In genomic region chr17:76453431-76453743, GRCh38 we compare ENCODE assay signal across 9 cellular contexts. TPM values are rescaled to one million over a fixed set of nuclear protein-coding genes. Genes with fewer than 3 reads are reported as not detected.
A peak's percentile ranks its signal among the peaks of the same experiment; 100 is the strongest.
DNase-seq lines count a peak whose midpoint lies in the region; ATAC-seq, FAIRE-seq and TF ChIP-seq lines count a peak whose summit lies in the region.
"Had no signal": no experiment of that assay in that cellular context is flagged by ENCODE, and none has a peak within 500 bp of the region (broad histone marks: within the 10 kb centered on the region; RNA-seq: fewer than 3 reads in every experiment).

No MANE protein-coding gene starts in this region.

- H2AFZ ChIP-seq in GM12878 (ENCODE audit: control insufficient read depth, low read depth, low read length) (peak overlapping the region; percentile 21; the same call in 1 of the 2 replicates), neuronal stem cell (ENCODE audit: low read length) (peak overlapping the region; percentile 94)

- no peak overlapping the region for H4K91ac ChIP-seq in neuronal stem cell (ENCODE audit: low read depth, low read length, poor library complexity)

- H2BK120ac ChIP-seq in neuronal stem cell (ENCODE audit: low read depth, low read length) (no peak overlapping the region), mesendoderm (ENCODE audit: low read depth, low read length) (no peak overlapping the region)

- 0 out of 2 replicates have a peak, but pooled peaks cover 2% of the 10 kb centered on the region for H4K20me1 ChIP-seq in GM12878 (ENCODE audit: control insufficient read depth, insufficient read depth)

- POLR2A ChIA-PET in CD4-positive, alpha-beta T cell (lab: Charles Lee): interaction anchor here (0.5 to 2.1 kb wide), 6 partner anchors 21 to 285 kb away, joined by 3 to 8 read pairs (median 4); partner anchors contain the start of genes MFSD11, PRPSAP1 and RHBDF2
- POLR2A ChIA-PET in GM12878 (lab: Charles Lee): interaction anchor here (0.6 to 1.1 kb wide), 4 partner anchors 8 to 46 kb away, joined by 3 to 9 read pairs (median 3); no protein-coding TSS in a partner anchor

- no peak for TF ChIP-seq RAD21 in GM12878 (IDR thresholded peaks at IDR 0.05; ENCODE audit: insufficient read depth, low read depth, low read length)

- peaks cover 6% of the 10 kb centered on the region for H3K79me1 ChIP-seq in neuronal stem cell (ENCODE audit: low read depth, low read length)
- peaks cover 14% of the 10 kb centered on the region for H3K79me1 ChIP-seq in mesendoderm (ENCODE audit: low read length)

- no peak for TF ChIP-seq EP300 in GM12878 (IDR thresholded peaks at IDR 0.05; ENCODE audit: borderline replicate concordance in 1 of 2, control insufficient read depth in 1 of 2, low read depth in 2 of 2, low read length in 2 of 2)

- H3K36me3 ChIP-seq in HUES64 (ENCODE audit: insufficient read depth, low read length) (no peaks in the 10 kb centered on the region), GM12878 (ENCODE audit: control insufficient read depth in 2 of 2, insufficient read depth in 2 of 2, low read length in 1 of 2) (no peaks in the 10 kb centered on the region), neuronal stem cell (replicated peaks in 1 of 2; ENCODE audit: control insufficient read depth in 2 of 2, insufficient read depth in 2 of 2, low read length in 2 of 2) (no peaks in the 10 kb centered on the region), mesendoderm (ENCODE audit: control insufficient read depth, insufficient read depth, low read length) (no peaks in the 10 kb centered on the region)

- FAIRE-seq in GM12878 (lab: Jason Lieb, UNC): no peak

- no peak overlapping the region for H2AK5ac ChIP-seq in neuronal stem cell (ENCODE audit: low read depth, low read length)
- no peak overlapping the region for H2AK5ac ChIP-seq in mesendoderm (ENCODE audit: low read length)

- H3K27ac Mint-ChIP-seq in CD4-positive, alpha-beta T cell: peak overlapping the region; percentile 82

- H2BK12ac ChIP-seq in neuronal stem cell (ENCODE audit: low read length): no peak overlapping the region

- no peaks in the 10 kb centered on the region for H3K9me3 Mint-ChIP-seq in CD4-positive, alpha-beta T cell

- H3K23ac ChIP-seq in neuronal stem cell (ENCODE audit: low read depth, low read length, poor library complexity): no peak overlapping the region
- no peak overlapping the region for H3K23ac ChIP-seq in mesendoderm (ENCODE audit: low read length)

- no peak for ATAC-seq in CD4-positive, alpha-beta T cell (ENCODE audit: poor library complexity)
- ATAC-seq in GM12878 (no peak), GM21515 (IDR thresholded peaks at IDR 0.05; ENCODE audit: unreplicated experiment) (no peak)

- BruUV-seq in GM12878 (replicated peaks; lab: Mats Ljungman, UMichigan): no TSS peak

- TF ChIP-seq CTCF in CD4-positive, alpha-beta T cell (IDR thresholded peaks at IDR 0.05): no peak
- no peak for TF ChIP-seq CTCF in GM12878 (IDR thresholded peaks at IDR 0.05 in 2 of 3, conservative IDR thresholded peaks at IDR 0.05 in 1 of 3; ENCODE audit: control insufficient read depth in 2 of 3, extremely low read depth in 1 of 3, insufficient read depth in 1 of 3, low read depth in 3 of 3, low read length in 3 of 3)

- H2BK5ac ChIP-seq in neuronal stem cell (ENCODE audit: low read length) (peak overlapping the region; percentile 26), mesendoderm (ENCODE audit: low read length) (no peak overlapping the region)

- RAD21 ChIA-PET in GM12878 (lab: Charles Lee; ENCODE audit: unreplicated experiment): no interaction called here

- H3K79me2 ChIP-seq in GM12878 (ENCODE audit: control insufficient read depth, insufficient read depth, low read length): peaks cover 42% of the 10 kb centered on the region
- peaks cover 42% of the 10 kb centered on the region for H3K79me2 ChIP-seq in mesendoderm (ENCODE audit: control insufficient read depth, insufficient read depth, low read length)

- no peak overlapping the region for H3K56ac ChIP-seq in mesendoderm (ENCODE audit: low read length)

- TF ChIP-seq POLR2A in GM12878 (IDR thresholded peaks at IDR 0.05; ENCODE audit: low read depth, low read length): no peak

- intact Hi-C loops in CD4-positive, alpha-beta T cell (cut with DNase I, micrococcal nuclease): loop anchor here in 1 of 2 experiments (2.0 to 10.0 kb wide), 4 partner anchors 47 to 281 kb away; partner anchors contain the start of genes MFSD11, PRPSAP1, RHBDF2 and SRSF2
- intact Hi-C loops in GM12878 (cut with micrococcal nuclease; ENCODE audit: unreplicated experiment): no loop called here

- H4K5ac ChIP-seq in mesendoderm (ENCODE audit: low read length): no peak overlapping the region

- H3K9me3 ChIP-seq in CD4-positive, alpha-beta T cell (ENCODE audit: control insufficient read depth, low read length): no peaks in the 10 kb centered on the region
- H3K9me3 ChIP-seq in HUES64 (ENCODE audit: insufficient read depth, low read depth, low read length) (no peaks in the 10 kb centered on the region), GM12878 (replicated peaks; ENCODE audit: control insufficient read depth, insufficient read depth, low read length) (no peaks in the 10 kb centered on the region), neuronal stem cell (replicated peaks in 1 of 2; ENCODE audit: control insufficient read depth in 2 of 2, insufficient read depth in 1 of 2, low read depth in 1 of 2, low read length in 2 of 2) (no peaks in the 10 kb centered on the region)

- H3K4me2 ChIP-seq in GM12878 (ENCODE audit: control insufficient read depth, insufficient read depth): no peak overlapping the region
- no peak overlapping the region for H3K4me2 ChIP-seq in neuronal stem cell (ENCODE audit: insufficient read depth, low read length, poor library complexity, severe bottlenecking)
- H3K4me2 ChIP-seq in mesendoderm (ENCODE audit: low read length): no peak overlapping the region

- H3K27me3 Mint-ChIP-seq in CD4-positive, alpha-beta T cell: no peaks in the 10 kb centered on the region

- H3K4me3 ChIP-seq in HUES64 (ENCODE audit: low read length) (peak overlapping the region; percentile 95), GM12878 (no peak overlapping the region), neuronal stem cell (ENCODE audit: low read length in 2 of 2) (peak overlapping the region in 1 of 2 donors; percentile 91), mesendoderm (ENCODE audit: low read length) (no peak overlapping the region)

- peaks cover 30% of the 10 kb centered on the region for H3K4me1 ChIP-seq in HUES64 (ENCODE audit: insufficient read depth, low read length)
- H3K4me1 ChIP-seq in GM12878 (ENCODE audit: control insufficient read depth, insufficient read depth, low read length): peaks cover 5% of the 10 kb centered on the region
- H3K4me1 ChIP-seq in neuronal stem cell (ENCODE audit: control insufficient read depth in 2 of 2, insufficient read depth in 1 of 2, low read depth in 1 of 2, low read length in 2 of 2): peaks cover 5 to 13% of the 10 kb centered on the region in 2 donors
- H3K4me1 ChIP-seq in mesendoderm (ENCODE audit: control insufficient read depth, low read depth, low read length): peaks cover 4% of the 10 kb centered on the region

- no peaks in the 10 kb centered on the region for H3K27me3 ChIP-seq in CD4-positive, alpha-beta T cell (ENCODE audit: control insufficient read depth, insufficient read depth, low read length)
- no peaks in the 10 kb centered on the region for H3K27me3 ChIP-seq in HUES64 (ENCODE audit: insufficient read depth, low read length)
- no peaks in the 10 kb centered on the region for H3K27me3 ChIP-seq in GM12878 (replicated peaks in 1 of 2; ENCODE audit: control insufficient read depth in 2 of 2, insufficient read depth in 2 of 2, low read length in 1 of 2)
- no peaks in the 10 kb centered on the region for H3K27me3 ChIP-seq in neuronal stem cell (ENCODE audit: control insufficient read depth in 3 of 3, insufficient read depth in 3 of 3, low read depth in 1 of 3, low read length in 3 of 3)
- H3K27me3 ChIP-seq in mesendoderm (ENCODE audit: insufficient read depth, low read length, poor library complexity): no peaks in the 10 kb centered on the region

- SMC1A ChIA-PET in GM12878 (lab: Charles Lee; ENCODE audit: uncharacterized antibody, unreplicated experiment): interaction anchor here (1.0 to 2.5 kb wide), 7 partner anchors 8 to 218 kb away, joined by 3 to 7 read pairs (median 3); partner anchors contain the start of gene RHBDF2

- peak overlapping the region; percentile 78 for H3K4me3 Mint-ChIP-seq in CD4-positive, alpha-beta T cell

- H3K27ac ChIP-seq in CD4-positive, alpha-beta T cell (ENCODE audit: low read depth, low read length): peak overlapping the region; percentile 4
- H3K27ac ChIP-seq in HUES64 (ENCODE audit: low read depth, low read length): no peak overlapping the region
- no peak overlapping the region for H3K27ac ChIP-seq in GM12878 (ENCODE audit: control insufficient read depth, insufficient read depth)
- H3K27ac ChIP-seq in neuronal stem cell (replicated peaks; ENCODE audit: low read length): no peak overlapping the region
- no peak overlapping the region for H3K27ac ChIP-seq in mesendoderm (ENCODE audit: low read depth, low read length)

- H3K4ac ChIP-seq in neuronal stem cell (ENCODE audit: low read length) (no peak overlapping the region), mesendoderm (ENCODE audit: low read depth, low read length) (no peak overlapping the region)

- H3K36me3 Mint-ChIP-seq in CD4-positive, alpha-beta T cell (ENCODE audit: low read depth): peaks cover 4% of the 10 kb centered on the region

- no peak overlapping the region for H3K14ac ChIP-seq in neuronal stem cell (ENCODE audit: low read length)

- in situ Hi-C loops in GM12878 (cut with MboI): no loop called here

- no peak overlapping the region for H3K9ac ChIP-seq in HUES64 (ENCODE audit: low read depth, low read length)
- H3K9ac ChIP-seq in GM12878 (ENCODE audit: control insufficient read depth, insufficient read depth, low read length): no peak overlapping the region
- H3K9ac ChIP-seq in neuronal stem cell (ENCODE audit: low read depth, low read length, poor library complexity): no peak overlapping the region
- no peak overlapping the region for H3K9ac ChIP-seq in mesendoderm (ENCODE audit: low read length)

- CTCF ChIA-PET in CD4-positive, alpha-beta T cell (lab: Charles Lee): interaction anchor here (0.7 to 1.6 kb wide), 6 partner anchors 9 to 93 kb away, joined by 3 to 5 read pairs (median 3); no protein-coding TSS in a partner anchor
- CTCF ChIA-PET in GM12878 (lab: Yijun Ruan, JAX): interaction anchor here (0.6 to 2.0 kb wide), 9 partner anchors 8 to 130 kb away, joined by 3 to 9 read pairs (median 4); partner anchors contain the start of gene PRPSAP1

- H3K18ac ChIP-seq in neuronal stem cell (ENCODE audit: low read length) (no peak overlapping the region), mesendoderm (ENCODE audit: low read length) (no peak overlapping the region)

- no peak for DNase-seq in CD4-positive, alpha-beta T cell
- DNase-seq in GM12878 (ENCODE audit: low read depth, low spot score) (no peak), neuronal stem cell (ENCODE audit: low spot score) (no peak), mesendoderm (no peak), C1 segment of cervical spinal cord (lab: John Stamatoyannopoulos, UW) (no peak)
- DNase-seq in effector CD8-positive, alpha-beta T cell (lab: John Stamatoyannopoulos, UW): no peak

- H3K4me1 Mint-ChIP-seq in CD4-positive, alpha-beta T cell (ENCODE audit: low read depth): peaks cover 39% of the 10 kb centered on the region

- no peak overlapping the region for H2BK15ac ChIP-seq in neuronal stem cell (ENCODE audit: low read length)
- H2BK15ac ChIP-seq in mesendoderm (replicated peaks; ENCODE audit: low read depth): no peak overlapping the region

- H4K8ac ChIP-seq in neuronal stem cell (ENCODE audit: low read depth, low read length) (no peak overlapping the region), mesendoderm (ENCODE audit: low read depth, low read length) (no peak overlapping the region)

- 41% methylated on average over 6 of the region's 6 CpGs for WGBS in HUES64
- 20% methylated on average over 6 of the region's 6 CpGs for WGBS in GM12878 (ENCODE audit: insufficient coverage, insufficient replicate concordance, low lambda C conversion rate, missing lambda C conversion rate)
- WGBS in neuronal stem cell (ENCODE audit: extremely low coverage in 2 of 2, insufficient read length in 2 of 2, insufficient replicate concordance in 1 of 2), 2 donors: no CpG with 5 or more reads among the region's 6 CpGs
- no CpG with 5 or more reads among the region's 6 CpGs for WGBS in mesendoderm (ENCODE audit: extremely low coverage, insufficient coverage, low lambda C conversion rate)

RNA-seq across cellular contexts. Expression of gene UBE2O, which starts 0.4 kb away (rescaled TPM):
- total RNA-seq in CD4-positive, alpha-beta T cell: 10 to 100 TPM; 22.7 to 25.1 TPM
- 36.3 TPM for polyA plus RNA-seq in HUES64 (2013, experiment 1 of 2)
- polyA plus RNA-seq in HUES64 (2013, experiment 2 of 2): 32.6 TPM
- total RNA-seq in GM12878 (2013; cell fraction: nucleolus; rRNA removed): 34.7 and 38.9 TPM in 2 replicates
- total RNA-seq in GM12878 (2014; rRNA removed) (13.4 and 17.8 TPM in 2 replicates), GM12878 (2014; rRNA removed; fragmentation: Illumina TruSeq; extraction: Trizol) (10.3 and 12.4 TPM in 2 replicates), GM12878 (2021) (35.2 and 39.0 TPM in 2 replicates)
- 7.4 TPM for polyA plus RNA-seq in GM12878 (2011; ENCODE audit: low read depth)
- polyA plus RNA-seq in GM12878 (2011; rRNA removed) (5.7 and 11.1 TPM in 2 replicates), GM12878 (2014; fragmentation: Illumina TruSeq; extraction: Trizol) (10.1 and 18.1 TPM in 2 replicates), GM12878 (2014; fragmentation: Nextera tagmentation; extraction: Ambion mirVana) (1 to 10 TPM; 2.1 to 3.0 TPM), GM12878 (2014; rRNA removed) (14.5 and 21.7 TPM in 2 replicates), GM12878 (2016; fragmentation: Nextera tagmentation; extraction: Ambion mirVana) (10 to 100 TPM; 13.7 to 15.5 TPM)
- 11.0 and 15.8 TPM in 2 replicates for polyA plus RNA-seq in GM12878 (2011; cell fraction: cytosol; rRNA removed)
- 34.1 and 40.7 TPM in 2 replicates for polyA plus RNA-seq in GM12878 (2011; cell fraction: nucleus; rRNA removed)
- polyA plus RNA-seq in GM12878 (2012): 15.5 and 18.7 TPM in 2 replicates
- polyA minus RNA-seq in GM12878 (2011; rRNA and poly(A)+ RNA removed): 48.9 and 93.6 TPM in 2 replicates
- polyA minus RNA-seq in GM12878 (2011; cell fraction: cytosol; rRNA and poly(A)+ RNA removed): 13.2 and 13.6 TPM in 2 replicates
- 8.6 and 14.3 TPM in 2 replicates for polyA minus RNA-seq in GM12878 (2011; cell fraction: nucleus; rRNA and poly(A)+ RNA removed)
- polyA plus RNA-seq in neuronal stem cell (2013, experiment 1 of 2): 17.1 TPM
- polyA plus RNA-seq in neuronal stem cell (2013, experiment 2 of 2): 16.9 TPM
- polyA plus RNA-seq in mesendoderm (2013, experiment 1 of 2): 21.4 TPM
- polyA plus RNA-seq in mesendoderm (2013, experiment 2 of 2): 21.3 TPM

RNA-seq across cellular contexts. Expression of gene AANAT, which starts 14.0 kb away (rescaled TPM):
- under 1 TPM in 1 of 2 experiments, not detected in 1; 0.14 TPM for total RNA-seq in CD4-positive, alpha-beta T cell
- polyA plus RNA-seq in HUES64 (2013, experiment 1 of 2): not detected
- not detected for polyA plus RNA-seq in HUES64 (2013, experiment 2 of 2)
- not detected in 2 replicates for total RNA-seq in GM12878 (2013; cell fraction: nucleolus; rRNA removed)
- total RNA-seq in GM12878 (2014; rRNA removed) (not detected in 2 replicates), GM12878 (2014; rRNA removed; fragmentation: Illumina TruSeq; extraction: Trizol) (not detected in 2 replicates), GM12878 (2021) (0.23 TPM in 1 of 2 replicates, not detected in the other)
- not detected for polyA plus RNA-seq in GM12878 (2011; ENCODE audit: low read depth)
- polyA plus RNA-seq in GM12878 (2011; rRNA removed) (not detected in 2 replicates), GM12878 (2014; fragmentation: Illumina TruSeq; extraction: Trizol) (not detected in 2 replicates), GM12878 (2014; fragmentation: Nextera tagmentation; extraction: Ambion mirVana) (not detected), GM12878 (2014; rRNA removed) (not detected in 2 replicates), GM12878 (2016; fragmentation: Nextera tagmentation; extraction: Ambion mirVana) (not detected)
- polyA plus RNA-seq in GM12878 (2011; cell fraction: cytosol; rRNA removed): 0.07 TPM in 1 of 2 replicates, not detected in the other
- 0.29 TPM in 1 of 2 replicates, not detected in the other for polyA plus RNA-seq in GM12878 (2011; cell fraction: nucleus; rRNA removed)
- 0.48 TPM in 1 of 2 replicates, not detected in the other for polyA plus RNA-seq in GM12878 (2012)
- polyA minus RNA-seq in GM12878 (2011; rRNA and poly(A)+ RNA removed): not detected in 2 replicates
- not detected in 2 replicates for polyA minus RNA-seq in GM12878 (2011; cell fraction: cytosol; rRNA and poly(A)+ RNA removed)
- not detected in 2 replicates for polyA minus RNA-seq in GM12878 (2011; cell fraction: nucleus; rRNA and poly(A)+ RNA removed)
- polyA plus RNA-seq in neuronal stem cell (2013, experiment 1 of 2): 0.13 TPM
- polyA plus RNA-seq in neuronal stem cell (2013, experiment 2 of 2): not detected
- polyA plus RNA-seq in mesendoderm (2013, experiment 1 of 2): 0.15 TPM
- 0.14 TPM for polyA plus RNA-seq in mesendoderm (2013, experiment 2 of 2)
- total RNA-seq: Right ventricle myocardium inferior had no signal

RNA-seq across cellular contexts. Expression of gene RHBDF2, which starts 47.8 kb away (rescaled TPM):
- 10 to 100 TPM; 22.6 to 24.9 TPM for total RNA-seq in CD4-positive, alpha-beta T cell
- polyA plus RNA-seq in HUES64 (2013, experiment 1 of 2): 8.4 TPM
- polyA plus RNA-seq in HUES64 (2013, experiment 2 of 2): 10.8 TPM
- total RNA-seq in GM12878 (2013; cell fraction: nucleolus; rRNA removed): 130 and 159 TPM in 2 replicates
- total RNA-seq in GM12878 (2014; rRNA removed) (22.5 and 31.1 TPM in 2 replicates), GM12878 (2014; rRNA removed; fragmentation: Illumina TruSeq; extraction: Trizol) (10.9 and 12.2 TPM in 2 replicates), GM12878 (2021) (30.5 and 43.0 TPM in 2 replicates)
- polyA plus RNA-seq in GM12878 (2011; ENCODE audit: low read depth): 10.0 TPM
- polyA plus RNA-seq in GM12878 (2011; rRNA removed) (2.0 and 6.5 TPM in 2 replicates), GM12878 (2014; fragmentation: Illumina TruSeq; extraction: Trizol) (3.7 and 12.9 TPM in 2 replicates), GM12878 (2014; fragmentation: Nextera tagmentation; extraction: Ambion mirVana) (1 to 10 TPM in 1 of 2 experiments, under 1 TPM in 1; 0.97 to 1.1 TPM), GM12878 (2014; rRNA removed) (38.3 and 42.4 TPM in 2 replicates), GM12878 (2016; fragmentation: Nextera tagmentation; extraction: Ambion mirVana) (10 to 100 TPM; 24.5 to 26.4 TPM)
- 7.1 and 8.0 TPM in 2 replicates for polyA plus RNA-seq in GM12878 (2011; cell fraction: cytosol; rRNA removed)
- polyA plus RNA-seq in GM12878 (2011; cell fraction: nucleus; rRNA removed): 52.8 and 56.2 TPM in 2 replicates
- polyA plus RNA-seq in GM12878 (2012): 34.5 and 40.1 TPM in 2 replicates
- 7.6 and 15.0 TPM in 2 replicates for polyA minus RNA-seq in GM12878 (2011; rRNA and poly(A)+ RNA removed)
- 7.0 and 7.6 TPM in 2 replicates for polyA minus RNA-seq in GM12878 (2011; cell fraction: cytosol; rRNA and poly(A)+ RNA removed)
- polyA minus RNA-seq in GM12878 (2011; cell fraction: nucleus; rRNA and poly(A)+ RNA removed): 14.9 and 27.1 TPM in 2 replicates
- polyA plus RNA-seq in neuronal stem cell (2013, experiment 1 of 2): 2.4 TPM
- polyA plus RNA-seq in neuronal stem cell (2013, experiment 2 of 2): 2.3 TPM
- 12.3 TPM for polyA plus RNA-seq in mesendoderm (2013, experiment 1 of 2)
- 11.8 TPM for polyA plus RNA-seq in mesendoderm (2013, experiment 2 of 2)
